ENCODE assay signal across 21 cellular contexts in the genomic region with DNA sequence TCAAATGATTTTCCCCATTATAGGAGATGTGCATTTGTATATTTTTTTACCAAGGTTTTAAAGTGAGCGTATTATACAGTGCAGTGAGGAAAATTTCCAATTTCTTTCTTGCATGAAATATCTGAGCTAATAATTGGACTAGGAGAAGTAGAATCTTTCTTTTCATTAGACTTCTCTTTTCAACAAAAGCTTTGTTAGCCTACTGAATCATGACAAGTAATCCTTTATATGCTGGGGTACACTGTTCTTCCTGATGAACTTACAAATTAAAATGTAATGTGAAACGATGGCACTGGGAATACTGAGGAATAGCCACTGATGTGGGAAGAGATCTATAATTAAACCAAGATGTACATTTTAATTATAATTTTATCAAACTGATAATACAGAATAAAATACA.
"Had no signal": no experiment of that assay in that cellular context is flagged by ENCODE, and none has a peak within 500 bp of the region (broad histone marks: within the 10 kb centered on the region; RNA-seq: fewer than 3 reads in every experiment).

No MANE protein-coding gene starts in this region.

- H3K9me3 ChIP-seq: SJCRH30 had no signal

- H3K27ac ChIP-seq: HL-60, KMS-11, SJCRH30 had no signal

- H3K4me3 ChIP-seq: K562, SJCRH30 had no signal

- FAIRE-seq: HTR-8/SVneo, K562 had no signal

- H3K36me3 ChIP-seq: SJCRH30 had no signal

- DNase-seq: Kasumi-1, MM.1S, NCI-H1092 treated with DMSO at 0.1 percent for 48 hours, NCI-H1436, NCI-H187, NCI-H2029, NCI-H2081 treated with DMSO at 0.1 percent for 48 hours, NCI-H2171, NCI-H226, NCI-H446, NCI-H510A, NCI-H524 treated with DMSO at 0.1 percent for 48 hours, NCI-H69, NCI-H774, PC-3, SHP77 treated with DMSO at 0.1 percent for 48 hours, SJCRH30 had no signal

- H3K9ac ChIP-seq: KMS-11 had no signal
